Comparison of ENCODE assay signal across 19 cellular contexts in the genomic region with DNA sequence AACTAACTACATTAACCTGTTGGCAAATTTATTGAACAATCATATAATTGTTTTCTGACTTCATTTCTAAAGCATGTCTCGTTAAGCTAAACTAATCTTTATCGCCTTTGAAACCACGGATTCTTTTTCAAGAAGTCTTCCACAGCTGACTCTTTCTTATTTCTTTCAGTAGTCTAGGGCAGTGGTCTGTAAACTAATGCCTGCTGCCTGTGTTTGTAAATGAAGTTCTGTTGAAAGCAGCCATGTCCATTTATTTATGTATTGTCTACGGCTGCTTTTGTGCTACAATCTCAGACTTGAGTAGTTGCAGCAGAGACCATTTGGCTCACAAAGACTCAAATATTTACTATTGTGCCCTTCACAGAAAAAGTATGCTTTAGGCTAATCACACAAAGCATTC. TPM values are rescaled to one million over a fixed set of nuclear protein-coding genes. Genes with fewer than 3 reads are reported as not detected.
DNase-seq lines count a peak whose midpoint lies in the region; ATAC-seq and TF ChIP-seq lines count a peak whose summit lies in the region.
"Had no signal": no experiment of that assay in that cellular context is flagged by ENCODE, and none has a peak within 500 bp of the region (broad histone marks: within the 10 kb centered on the region; RNA-seq: fewer than 3 reads in every experiment).

No MANE protein-coding gene starts in this region.

- POLR2A ChIA-PET in Panc1 (lab: Charles Lee), result interaction anchor here (0.5 kb wide), 1 partner anchor 181 kb away, joined by 12 read pairs; no protein-coding TSS in a partner anchor

- no peaks in the 10 kb centered on the region for H3K9me3 Mint-ChIP-seq in osteocyte (ENCODE audit: unreplicated experiment)
- no peaks in the 10 kb centered on the region for H3K9me3 Mint-ChIP-seq in activated T-cell treated with anti-CD3 and anti-CD28 coated beads, Interleukin-2, amount 50 U/mL, for 24 hours
- H3K9me3 Mint-ChIP-seq: CD4-positive, alpha-beta T cell; H9 had no signal

- BruUV-seq in Panc1 (replicated peaks; lab: Mats Ljungman, UMichigan), result no TSS peak

- H3K36me3 ChIP-seq in heart left ventricle (peaks cover 0 to 12% (median 0%) of the 10 kb centered on the region in 9 donors), Panc1 (ENCODE audit: control insufficient read depth, insufficient read depth, low read length) (no peaks in the 10 kb centered on the region), esophagus (ENCODE audit: control insufficient read depth in 2 of 2, insufficient read depth in 2 of 2, low read length in 1 of 2) (no peaks in the 10 kb centered on the region)

- peaks cover 1% of the 10 kb centered on the region for H3K36me3 Mint-ChIP-seq in osteocyte (ENCODE audit: unreplicated experiment)
- H3K36me3 Mint-ChIP-seq in activated T-cell treated with anti-CD3 and anti-CD28 coated beads, Interleukin-2, amount 50 U/mL, for 24 hours (ENCODE audit: low read depth), result no peaks in the 10 kb centered on the region

- CTCF ChIA-PET in Panc1 (lab: Charles Lee), result no interaction called here

- WGBS in heart left ventricle, 4 donors, result 41 to 56% (median 44%) methylated on average over 4 of the region's 4 CpGs
- WGBS in esophagus, 2 donors, result 43 to 54% methylated on average over 4 of the region's 4 CpGs

- H3K4me3 Mint-ChIP-seq in osteocyte (ENCODE audit: unreplicated experiment), result no peak overlapping the region
- no peak overlapping the region for H3K4me3 Mint-ChIP-seq in activated T-cell treated with anti-CD3 and anti-CD28 coated beads, Interleukin-2, amount 50 U/mL, for 24 hours
- H3K4me3 Mint-ChIP-seq: CD4-positive, alpha-beta T cell; H9 had no signal

- H3K4me3 ChIP-seq in heart left ventricle (no peak overlapping the region), Panc1 (ENCODE audit: low read depth in 2 of 2, low read length in 2 of 2) (no peak overlapping the region), esophagus (ENCODE audit: low read depth in 1 of 2, low read length in 2 of 2) (no peak overlapping the region)
- H3K4me3 ChIP-seq: GM12878 had no signal

- H3K9me3 ChIP-seq in heart left ventricle (no peaks in the 10 kb centered on the region), Panc1 (ENCODE audit: control insufficient read depth, insufficient read depth, low read depth, low read length) (no peaks in the 10 kb centered on the region), esophagus (ENCODE audit: control insufficient read depth in 2 of 2, insufficient read depth in 1 of 2, low read depth in 1 of 2, low read length in 1 of 2) (no peaks in the 10 kb centered on the region)
- H3K9me3 ChIP-seq: Caco-2 had no signal

- H3K27me3 ChIP-seq in heart left ventricle, result no peaks in the 10 kb centered on the region
- H3K27me3 ChIP-seq in Panc1 (ENCODE audit: control insufficient read depth, insufficient read depth, low read length), result no peaks in the 10 kb centered on the region
- H3K27me3 ChIP-seq in esophagus (ENCODE audit: control insufficient read depth in 1 of 2, insufficient read depth in 2 of 2, low read length in 2 of 2), result no peaks in the 10 kb centered on the region

- H3K27ac ChIP-seq in heart left ventricle, result peak overlapping the region in 11 of 12 donors; percentile 9 to 56 (median 32)
- peak overlapping the region; percentile 100 for H3K27ac ChIP-seq in Panc1 (ENCODE audit: low read length)
- H3K27ac ChIP-seq in esophagus (ENCODE audit: low read depth in 2 of 2, low read length in 1 of 2), result peak overlapping the region; percentile 29 to 77

- H3K27ac Mint-ChIP-seq in osteocyte (ENCODE audit: unreplicated experiment), result peak overlapping the region; percentile 29
- H3K27ac Mint-ChIP-seq in activated T-cell treated with anti-CD3 and anti-CD28 coated beads, Interleukin-2, amount 50 U/mL, for 24 hours, result no peak overlapping the region
- H3K27ac Mint-ChIP-seq: CD4-positive, alpha-beta T cell; H9 had no signal

- TF ChIP-seq CTCF in heart left ventricle (IDR thresholded peaks at IDR 0.05), result no peak
- no peak for TF ChIP-seq CTCF in Panc1 (IDR thresholded peaks at IDR 0.05)
- no peak for TF ChIP-seq CTCF in osteocyte (IDR thresholded peaks at IDR 0.05)

- intact Hi-C loops in heart left ventricle (cut with DNase I), result no loop called here
- intact Hi-C loops in left cardiac atrium (cut with DNase I), result no loop called here
- intact Hi-C loops in Panc1 (cut with micrococcal nuclease; ENCODE audit: unreplicated experiment), result no loop called here

- DNase-seq in heart left ventricle, result no peak
- no peak for DNase-seq in left cardiac atrium
- no peak for DNase-seq in Panc1 (ENCODE audit: low read depth, low spot score)
- DNase-seq in osteocyte (ENCODE audit: extremely low spot score, unreplicated experiment), result no peak
- no peak for DNase-seq in DMS153 treated with DMSO at 0.1 percent for 48 hours (lab: John Stamatoyannopoulos, UW; ENCODE audit: unreplicated experiment)
- no peak for DNase-seq in activated T-cell treated with anti-CD3 and anti-CD28 coated beads, Interleukin-2, amount 50 U/mL, for 24 hours
- DNase-seq: 8988T; Caco-2; CD4-positive, alpha-beta T cell; DMS153; H9; KG1; NCI-H1417; NCI-H187; NCI-H226; NCI-H524 had no signal

- no peak for TF ChIP-seq POLR2A in heart left ventricle (IDR thresholded peaks at IDR 0.05)

- no peak for ATAC-seq in heart left ventricle
- ATAC-seq in left cardiac atrium, result no peak
- no peak for ATAC-seq in Panc1
- no peak for ATAC-seq in HG03354 (IDR thresholded peaks at IDR 0.05; ENCODE audit: poor library complexity, severe bottlenecking, unreplicated experiment)
- ATAC-seq: GM12878 had no signal

- H3K27me3 Mint-ChIP-seq in osteocyte (ENCODE audit: unreplicated experiment), result no peaks in the 10 kb centered on the region
- peaks cover 8% of the 10 kb centered on the region for H3K27me3 Mint-ChIP-seq in activated T-cell treated with anti-CD3 and anti-CD28 coated beads, Interleukin-2, amount 50 U/mL, for 24 hours
- H3K27me3 Mint-ChIP-seq: CD4-positive, alpha-beta T cell had no signal

- peaks cover 2 to 59% (median 25%) of the 10 kb centered on the region in 12 donors for H3K4me1 ChIP-seq in heart left ventricle
- H3K4me1 ChIP-seq in Panc1 (ENCODE audit: control insufficient read depth, insufficient read depth, low read length), result peaks cover 59% of the 10 kb centered on the region
- peaks cover 0 to 2% of the 10 kb centered on the region in 2 donors for H3K4me1 ChIP-seq in esophagus (ENCODE audit: control insufficient read depth in 2 of 2, insufficient read depth in 2 of 2, low read length in 1 of 2)

- in situ Hi-C loops in Panc1 (cut with HindIII; ENCODE audit: low pct_unique_long_range_greater_than_20kb, low sequenced_read_pairs), result no loop called here

- H3K4me1 Mint-ChIP-seq in osteocyte (ENCODE audit: unreplicated experiment), result peaks cover 29% of the 10 kb centered on the region
- H3K4me1 Mint-ChIP-seq in activated T-cell treated with anti-CD3 and anti-CD28 coated beads, Interleukin-2, amount 50 U/mL, for 24 hours (ENCODE audit: low read depth), result no peaks in the 10 kb centered on the region

RNA-seq across cellular contexts. Expression of a gene that starts 20.2 kb away (rescaled TPM):
- total RNA-seq in heart left ventricle (100 to 1,000 TPM; 491 to 713 (median 575) TPM), left cardiac atrium (100 to 1,000 TPM; 292 to 305 TPM), Panc1 (2021; ENCODE audit: unreplicated experiment) (274 TPM), osteocyte (39.0 and 43.3 TPM in 2 replicates)
- polyA plus RNA-seq in heart left ventricle (100 to 1,000 TPM; 242 to 276 TPM), esophagus (100 to 1,000 TPM; 104 to 121 TPM)
- 97.4 TPM for polyA plus RNA-seq in Panc1 (2012; ENCODE audit: insufficient read length)

Comparison
In these comparisons a context has a peak if more than half of its experiments do, and no peak if none do; other contexts are left out.
1. H3K27ac ChIP-seq: peak in every context shown above with its lines; median percentile 100 in Panc1; 53 in esophagus; 32 in heart left ventricle.